23 cellular contexts compared by ENCODE assay signal in genomic region chr12:116610971-116611541, GRCh38. TPM values are rescaled to one million over a fixed set of nuclear protein-coding genes. Genes with fewer than 3 reads are reported as not detected.
DNase-seq lines count a peak whose midpoint lies in the region; ATAC-seq, FAIRE-seq and TF ChIP-seq lines count a peak whose summit lies in the region.
"Had no signal": no experiment of that assay in that cellular context is flagged by ENCODE, and none has a peak within 500 bp of the region (broad histone marks: within the 10 kb centered on the region; RNA-seq: fewer than 3 reads in every experiment).

No MANE protein-coding gene starts in this region.

- no peak overlapping the region for H2AK5ac ChIP-seq in trophoblast cell (ENCODE audit: low read length)

- no peak for TF ChIP-seq CTCF in endothelial cell of umbilical vein (IDR thresholded peaks at IDR 0.05; ENCODE audit: extremely low read depth in 1 of 2, insufficient read depth in 1 of 2, low read depth in 1 of 2, low read length in 2 of 2)

- no peak overlapping the region for H2BK5ac ChIP-seq in trophoblast cell (ENCODE audit: low read depth, low read length, poor library complexity)

- H3K9ac ChIP-seq in endothelial cell of umbilical vein (replicated peaks; ENCODE audit: extremely low read depth, insufficient read depth, low read length): no peak overlapping the region
- no peak overlapping the region for H3K9ac ChIP-seq in trophoblast cell (ENCODE audit: low read length)

- FAIRE-seq in endothelial cell of umbilical vein (lab: Jason Lieb, UNC): no peak

- H3K9me3 ChIP-seq in MG63 (no peaks in the 10 kb centered on the region), endothelial cell of umbilical vein (replicated peaks; ENCODE audit: control insufficient read depth, insufficient read depth, low read length) (no peaks in the 10 kb centered on the region), trophoblast cell (ENCODE audit: insufficient read depth, low read depth, low read length) (peaks cover 2% of the 10 kb centered on the region)
- H3K9me3 ChIP-seq: spleen, thoracic aorta had no signal

- H3K4me1 Mint-ChIP-seq in activated naive CD8-positive, alpha-beta T cell treated with anti-CD3 and anti-CD28 coated beads, Interleukin-2, amount 50 U/mL, for 24 hours: no peaks in the 10 kb centered on the region
- peaks cover 3% of the 10 kb centered on the region for H3K4me1 Mint-ChIP-seq in activated naive CD8-positive, alpha-beta T cell treated with anti-CD3 and anti-CD28 coated beads for 36 hours

- no peaks in the 10 kb centered on the region for H3K9me3 Mint-ChIP-seq in activated naive CD8-positive, alpha-beta T cell treated with anti-CD3 and anti-CD28 coated beads, Interleukin-2, amount 50 U/mL, for 24 hours
- H3K9me3 Mint-ChIP-seq in activated naive CD8-positive, alpha-beta T cell treated with anti-CD3 and anti-CD28 coated beads for 36 hours: no peaks in the 10 kb centered on the region
- H3K9me3 Mint-ChIP-seq: CD4-positive, alpha-beta T cell; effector memory CD8-positive, alpha-beta T cell had no signal

- H2BK12ac ChIP-seq in trophoblast cell (ENCODE audit: low read length): peak overlapping the region; percentile 45

- no peak overlapping the region for H4K12ac ChIP-seq in trophoblast cell (ENCODE audit: low read depth, low read length)

- dilution Hi-C loops in endothelial cell of umbilical vein (cut with MboI; ENCODE audit: extremely low pct_ligation_motif_present, low sequenced_read_pairs): no loop called here

- H2AFZ ChIP-seq in endothelial cell of umbilical vein (ENCODE audit: low read depth, low read length) (peak overlapping the region; percentile 15), trophoblast cell (ENCODE audit: insufficient read depth, low read length, poor library complexity) (no peak overlapping the region)
- H2AFZ ChIP-seq: hepatocyte had no signal

- intact Hi-C loops in endothelial cell of umbilical vein (cut with micrococcal nuclease): no loop called here

- H3K36me3 Mint-ChIP-seq in activated naive CD8-positive, alpha-beta T cell treated with anti-CD3 and anti-CD28 coated beads, Interleukin-2, amount 50 U/mL, for 24 hours (ENCODE audit: low read depth): no peaks in the 10 kb centered on the region
- H3K36me3 Mint-ChIP-seq in activated naive CD8-positive, alpha-beta T cell treated with anti-CD3 and anti-CD28 coated beads for 36 hours: no peaks in the 10 kb centered on the region

- H3K79me2 ChIP-seq in endothelial cell of umbilical vein (ENCODE audit: control insufficient read depth, insufficient read depth, low read length): no peaks in the 10 kb centered on the region
- no peaks in the 10 kb centered on the region for H3K79me2 ChIP-seq in trophoblast cell (ENCODE audit: control insufficient read depth, insufficient read depth, low read length, poor library complexity)
- H3K79me2 ChIP-seq: hepatocyte had no signal

- no peak overlapping the region for H3K4me2 ChIP-seq in endothelial cell of umbilical vein (ENCODE audit: insufficient read depth, low read length)
- no peak overlapping the region for H3K4me2 ChIP-seq in trophoblast cell (ENCODE audit: low read length)
- H3K4me2 ChIP-seq: hepatocyte had no signal

- H3K4me3 ChIP-seq in MG63: no peak overlapping the region
- H3K4me3 ChIP-seq in endothelial cell of umbilical vein (replicated peaks in 1 of 3; ENCODE audit: insufficient read depth in 1 of 3, low read depth in 1 of 3, low read length in 3 of 3): no peak overlapping the region
- H3K4me3 ChIP-seq in trophoblast cell (ENCODE audit: low read depth, low read length): no peak overlapping the region
- H3K4me3 ChIP-seq: hepatocyte, spleen, thoracic aorta had no signal

- no peaks in the 10 kb centered on the region for H3K79me1 ChIP-seq in trophoblast cell (ENCODE audit: low read length)

- no peak overlapping the region for H3K18ac ChIP-seq in trophoblast cell (ENCODE audit: low read length)

- H3K23ac ChIP-seq in trophoblast cell (ENCODE audit: low read length): no peak overlapping the region

- TF ChIP-seq POLR2A in endothelial cell of umbilical vein (IDR thresholded peaks at IDR 0.05; ENCODE audit: low read depth, low read length): no peak

- no peaks in the 10 kb centered on the region for H3K27me3 ChIP-seq in MG63
- no peaks in the 10 kb centered on the region for H3K27me3 ChIP-seq in endothelial cell of umbilical vein (ENCODE audit: control insufficient read depth in 2 of 2, insufficient read depth in 2 of 2, low read length in 2 of 2)
- no peaks in the 10 kb centered on the region for H3K27me3 ChIP-seq in trophoblast cell (ENCODE audit: insufficient read depth, low read length)
- H3K27me3 ChIP-seq: hepatocyte, spleen had no signal

- no peak overlapping the region for H3K14ac ChIP-seq in trophoblast cell (ENCODE audit: low read length)

- DNase-seq in activated naive CD8-positive, alpha-beta T cell treated with anti-CD3 and anti-CD28 coated beads, Interleukin-2, amount 50 U/mL, for 24 hours: no peak
- DNase-seq in activated naive CD8-positive, alpha-beta T cell treated with anti-CD3 and anti-CD28 coated beads for 36 hours: no peak
- peak; percentile 35 for DNase-seq in MG63
- peak; percentile 38 for DNase-seq in endothelial cell of umbilical vein (ENCODE audit: low read depth, low spot score)
- DNase-seq in trophoblast cell: no peak
- DNase-seq in NCI-H1105 (lab: John Stamatoyannopoulos, UW): no peak
- DNase-seq in activated effector memory CD4-positive, alpha-beta T cell treated with Interleukin-2 at 50 U/mL for 16 hours: no peak
- DNase-seq in DMS53 (lab: John Stamatoyannopoulos, UW): no peak
- DNase-seq: activated CD4-positive, CD25-positive, alpha-beta regulatory T cell treated with anti-CD3 and anti-CD28 coated beads, Interleukin-2, amount 50 U/mL, for 72 hours; activated gamma-delta T cell treated with Interleukin-2 at 50 U/mL for 16 hours; anterior cingulate cortex; CD4-positive, alpha-beta T cell; cerebellar nuclear complex; DND-41; effector memory CD8-positive, alpha-beta T cell; islet precursor cell; NCI-H1694 treated with DMSO at 0.1 percent for 48 hours; NCI-H345; SHP77; spleen; T-helper 17 cell had no signal

- no peaks in the 10 kb centered on the region for H4K20me1 ChIP-seq in endothelial cell of umbilical vein (replicated peaks; ENCODE audit: control insufficient read depth, extremely low read depth, insufficient read depth, low read length)

- no peak overlapping the region for H3K27ac Mint-ChIP-seq in activated naive CD8-positive, alpha-beta T cell treated with anti-CD3 and anti-CD28 coated beads, Interleukin-2, amount 50 U/mL, for 24 hours
- no peak overlapping the region for H3K27ac Mint-ChIP-seq in activated naive CD8-positive, alpha-beta T cell treated with anti-CD3 and anti-CD28 coated beads for 36 hours
- H3K27ac Mint-ChIP-seq: CD4-positive, alpha-beta T cell; T-helper 17 cell had no signal

- no peaks in the 10 kb centered on the region for H3K27me3 Mint-ChIP-seq in activated naive CD8-positive, alpha-beta T cell treated with anti-CD3 and anti-CD28 coated beads, Interleukin-2, amount 50 U/mL, for 24 hours
- no peaks in the 10 kb centered on the region for H3K27me3 Mint-ChIP-seq in activated naive CD8-positive, alpha-beta T cell treated with anti-CD3 and anti-CD28 coated beads for 36 hours
- H3K27me3 Mint-ChIP-seq: CD4-positive, alpha-beta T cell had no signal

- H3K4me3 Mint-ChIP-seq in activated naive CD8-positive, alpha-beta T cell treated with anti-CD3 and anti-CD28 coated beads, Interleukin-2, amount 50 U/mL, for 24 hours: no peak overlapping the region
- no peak overlapping the region for H3K4me3 Mint-ChIP-seq in activated naive CD8-positive, alpha-beta T cell treated with anti-CD3 and anti-CD28 coated beads for 36 hours
- H3K4me3 Mint-ChIP-seq: CD4-positive, alpha-beta T cell; effector memory CD8-positive, alpha-beta T cell; T-helper 17 cell had no signal

- no peak overlapping the region for H4K91ac ChIP-seq in trophoblast cell (ENCODE audit: low read depth, low read length)

- CTCF ChIA-PET in endothelial cell of umbilical vein (lab: Charles Lee): interaction anchor here (0.7 to 2.4 kb wide), 6 partner anchors 12 to 638 kb away, joined by 3 to 8 read pairs (median 3); no protein-coding TSS in a partner anchor

- BruUV-seq in endothelial cell of umbilical vein (replicated peaks; lab: Mats Ljungman, UMichigan): no TSS peak

- H4K8ac ChIP-seq in trophoblast cell (ENCODE audit: low read depth, low read length): no peak overlapping the region

- peaks cover 2% of the 10 kb centered on the region for H3K4me1 ChIP-seq in endothelial cell of umbilical vein (ENCODE audit: control insufficient read depth, extremely low read depth, insufficient read depth, low read length)
- peaks cover 4 to 7% of the 10 kb centered on the region in 2 experiments for H3K4me1 ChIP-seq in trophoblast cell (ENCODE audit: control insufficient read depth in 1 of 2, insufficient read depth in 2 of 2, low read length in 2 of 2)

- WGBS in trophoblast cell (ENCODE audit: extremely low coverage, insufficient coverage, insufficient read length): no CpG with 5 or more reads among the region's 11 CpGs

- H3K9me1 ChIP-seq in endothelial cell of umbilical vein (replicated peaks; ENCODE audit: control insufficient read depth, extremely low read depth, insufficient read depth, low read length): no peaks in the 10 kb centered on the region

- ATAC-seq in activated naive CD8-positive, alpha-beta T cell treated with anti-CD3 and anti-CD28 coated beads, Interleukin-2, amount 50 U/mL, for 24 hours: peak; percentile 40
- ATAC-seq: effector memory CD8-positive, alpha-beta T cell; T-helper 17 cell had no signal

- H3K36me3 ChIP-seq in MG63: no peaks in the 10 kb centered on the region
- H3K36me3 ChIP-seq in endothelial cell of umbilical vein (ENCODE audit: control insufficient read depth in 2 of 2, extremely low read depth in 1 of 2, insufficient read depth in 2 of 2, low read length in 2 of 2): no peaks in the 10 kb centered on the region
- H3K36me3 ChIP-seq in trophoblast cell (ENCODE audit: control insufficient read depth in 1 of 2, insufficient read depth in 2 of 2, low read length in 2 of 2): no peaks in the 10 kb centered on the region
- H3K36me3 ChIP-seq: spleen, thoracic aorta had no signal

- POLR2A ChIA-PET in endothelial cell of umbilical vein (lab: Charles Lee): no interaction called here

- H3K27ac ChIP-seq in endothelial cell of umbilical vein (ENCODE audit: insufficient read depth, low read depth, low read length): no peak overlapping the region
- H3K27ac ChIP-seq in trophoblast cell (ENCODE audit: low read depth, low read length): no peak overlapping the region
- H3K27ac ChIP-seq: hepatocyte, spleen, thoracic aorta had no signal

- no peak overlapping the region for H3K4ac ChIP-seq in trophoblast cell (ENCODE audit: low read depth, low read length)

- no peak overlapping the region for H2BK120ac ChIP-seq in trophoblast cell (ENCODE audit: insufficient read depth, low read length, poor library complexity)

RNA-seq across cellular contexts. Expression of gene MAP1LC3B2, which starts 51.9 kb away (rescaled TPM):
- 1 to 10 TPM in 1 of 2 experiments, under 1 TPM in 1; 0.74 to 1.7 TPM for total RNA-seq in activated naive CD8-positive, alpha-beta T cell treated with anti-CD3 and anti-CD28 coated beads for 36 hours
- total RNA-seq in MG63 (2014; rRNA removed; shearing (Covaris generic); ENCODE audit: low replicate concordance): 0.26 TPM in 1 of 2 replicates, not detected in the other
- total RNA-seq in endothelial cell of umbilical vein: 4.1 TPM in 1 of 2 replicates, not detected in the other
- 0.32 and 0.49 TPM in 2 replicates for polyA plus RNA-seq in endothelial cell of umbilical vein
- polyA plus RNA-seq in endothelial cell of umbilical vein (2011; cell fraction: cytosol; rRNA removed): 0.82 and 1.1 TPM in 2 replicates
- 0.50 and 1.1 TPM in 2 replicates for polyA plus RNA-seq in endothelial cell of umbilical vein (2011; cell fraction: nucleus; rRNA removed)
- polyA plus RNA-seq in endothelial cell of umbilical vein (2012): 11.5 and 15.5 TPM in 2 replicates
- polyA minus RNA-seq in endothelial cell of umbilical vein: 1.2 TPM in 1 of 2 replicates, not detected in the other
- polyA minus RNA-seq in endothelial cell of umbilical vein (2011; cell fraction: cytosol; rRNA and poly(A)+ RNA removed): not detected
- not detected in 2 replicates for polyA minus RNA-seq in endothelial cell of umbilical vein (2011; cell fraction: nucleus; rRNA and poly(A)+ RNA removed)
- 0.28 and 0.31 TPM in 2 replicates for polyA plus RNA-seq in trophoblast cell (2013)
- total RNA-seq: hepatocyte had no signal

Comparison
In these comparisons a context has a peak if more than half of its experiments do, and no peak if none do; other contexts are left out.
1. DNase-seq: peak in MG63 (single experiment) and endothelial cell of umbilical vein (single experiment); none in activated naive CD8-positive, alpha-beta T cell treated with anti-CD3 and anti-CD28 coated beads, Interleukin-2, amount 50 U/mL, for 24 hours (single experiment), activated naive CD8-positive, alpha-beta T cell treated with anti-CD3 and anti-CD28 coated beads for 36 hours (single experiment), trophoblast cell (0 of 2), NCI-H1105 (single experiment), activated effector memory CD4-positive, alpha-beta T cell treated with Interleukin-2 at 50 U/mL for 16 hours (single experiment) and DMS53 (single experiment).